Comparison of ENCODE assay signal across 8 cellular contexts in genomic region chr13:97125051-97125809, GRCh38.
DNase-seq lines count a peak whose midpoint lies in the region; ATAC-seq, FAIRE-seq and TF ChIP-seq lines count a peak whose summit lies in the region.

No MANE protein-coding gene starts in this region.

- H3K9me3 ChIP-seq in small intestine (ENCODE audit: control insufficient read depth, low read depth) (no peaks in the 10 kb centered on the region), prostate gland (no peaks in the 10 kb centered on the region)

- H3K4me3 ChIP-seq in ACC112 (ENCODE audit: low read depth, low read length) (peak overlapping the region; percentile 42), small intestine (ENCODE audit: low read depth in 1 of 2, low read length in 2 of 2) (no peak overlapping the region), prostate gland (no peak overlapping the region)

- no peaks in the 10 kb centered on the region for H3K79me2 ChIP-seq in ACC112 (ENCODE audit: control insufficient read depth, insufficient read depth, low read length, unreplicated experiment)

- TF ChIP-seq CTCF in prostate gland (IDR thresholded peaks at IDR 0.05): peak in 1 of 4 experiments; percentile 4

- H3K27ac ChIP-seq in ACC112 (ENCODE audit: low read depth, low read length) (peak overlapping the region; percentile 57), small intestine (ENCODE audit: low read depth in 1 of 2, low read length in 1 of 2) (no peak overlapping the region), prostate gland (peak overlapping the region in 1 of 2 donors; percentile 9)

- intact Hi-C loops in prostate gland (cut with DNase I): no loop called here

- FAIRE-seq in small intestine (lab: Jason Lieb, UNC): no peak

- peak; percentile 48 for DNase-seq in SHP77 treated with DMSO at 0.1 percent for 48 hours (lab: John Stamatoyannopoulos, UW)
- DNase-seq in globus pallidus (ENCODE audit: low spot score): peak; percentile 41
- peak; percentile 37 for DNase-seq in small intestine
- DNase-seq in NCI-H774 (lab: John Stamatoyannopoulos, UW): no peak
- DNase-seq in prostate gland (ENCODE audit: low spot score): no peak

- H3K36me3 ChIP-seq in ACC112 (ENCODE audit: insufficient read depth, low read length) (no peaks in the 10 kb centered on the region), small intestine (ENCODE audit: control insufficient read depth in 2 of 2, insufficient read depth in 2 of 2, low read length in 2 of 2) (no peaks in the 10 kb centered on the region), prostate gland (no peaks in the 10 kb centered on the region)

- H2AFZ ChIP-seq in ACC112 (ENCODE audit: low read length, unreplicated experiment): no peak overlapping the region

- ATAC-seq in GM18909 (IDR thresholded peaks at IDR 0.05; ENCODE audit: poor library complexity, unreplicated experiment) (peak; percentile 48), HG03439 (IDR thresholded peaks at IDR 0.05; ENCODE audit: unreplicated experiment) (peak; percentile 55)

- TF ChIP-seq POLR2A in prostate gland (IDR thresholded peaks at IDR 0.05): no peak

- H3K27me3 ChIP-seq in ACC112 (ENCODE audit: insufficient read depth, low read length) (no peaks in the 10 kb centered on the region), small intestine (ENCODE audit: control insufficient read depth in 2 of 2, insufficient read depth in 2 of 2, low read length in 2 of 2) (no peaks in the 10 kb centered on the region), prostate gland (replicated peaks; ENCODE audit: insufficient read depth) (no peaks in the 10 kb centered on the region)

- peaks cover 54% of the 10 kb centered on the region for H3K4me1 ChIP-seq in ACC112 (ENCODE audit: control insufficient read depth, insufficient read depth, low read length, unreplicated experiment)
- H3K4me1 ChIP-seq in small intestine (ENCODE audit: control insufficient read depth in 2 of 2, insufficient read depth in 1 of 2, low read depth in 1 of 2, low read length in 1 of 2): peaks cover 2 to 5% of the 10 kb centered on the region in 2 donors
- no peaks in the 10 kb centered on the region for H3K4me1 ChIP-seq in prostate gland (replicated peaks)

- 23 to 32% (median 26%) methylated on average over 8 of the region's 8 CpGs for whole genome bisulfite sequencing in small intestine, 3 donors
- WGBS in prostate gland: 43% methylated on average over 8 of the region's 8 CpGs

Comparison
In these comparisons a context has a peak if more than half of its experiments do, and no peak if none do; other contexts are left out.
1. DNase-seq: peak in SHP77 treated with DMSO at 0.1 percent for 48 hours (single experiment), globus pallidus (single experiment) and small intestine (single experiment); none in NCI-H774 (single experiment) and prostate gland (single experiment).